In the genomic region with DNA sequence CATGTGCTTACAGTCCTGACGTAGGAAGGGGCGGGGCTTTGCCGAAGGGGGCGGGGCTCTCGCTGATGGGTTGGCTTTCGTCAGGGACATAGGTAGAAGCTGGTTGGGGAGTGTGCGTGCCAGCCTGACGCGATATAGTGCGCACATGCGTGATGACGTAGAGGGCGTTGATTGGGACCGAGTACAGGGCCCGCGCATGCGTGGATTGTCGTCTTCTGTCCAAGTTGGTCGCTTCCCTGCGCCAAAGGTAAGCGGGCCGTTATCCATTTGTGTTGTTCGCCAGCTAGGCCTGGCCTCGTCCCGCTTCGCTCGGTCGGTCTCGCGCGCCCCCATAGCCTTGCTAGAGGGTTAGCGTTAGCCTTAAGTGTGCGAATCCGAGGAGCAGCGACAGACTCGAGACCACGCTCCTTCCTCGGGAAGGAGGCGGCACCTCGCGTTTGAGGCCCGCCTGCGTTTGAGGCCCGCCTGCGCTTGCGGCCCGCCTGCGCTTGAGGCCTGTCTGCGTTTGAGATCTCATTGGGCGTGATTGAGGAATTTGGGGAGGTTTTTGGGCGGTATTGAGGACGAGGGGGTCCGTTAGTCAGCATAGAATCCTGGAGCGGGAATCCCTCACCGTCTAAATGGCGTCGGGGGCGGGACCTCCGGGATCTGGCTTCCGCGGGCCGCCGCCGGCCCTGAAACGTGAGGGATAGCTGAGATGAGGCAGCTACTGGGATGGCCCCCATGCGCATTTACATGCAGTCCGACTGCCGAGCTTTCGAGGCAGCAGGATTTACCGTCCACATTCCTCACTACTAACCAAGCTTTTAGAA, we compare ENCODE assay signal across 1 cellular context.
TF ChIP-seq lines count a peak whose summit lies in the region.

A gene (plus strand): TSS at position 197 of the 812 bp plus-strand sequence. CDS start 710 bp downstream, outside the sequence.

TF ChIP-seq in H1, 55 proteins besides CTCF, POLR2A, EP300 and RAD21:
- no peak for TF ChIP-seq HDAC6 (IDR thresholded peaks at IDR 0.05; ENCODE audit: low read depth, low read length)
- no peak for TF ChIP-seq BACH1 (IDR thresholded peaks at IDR 0.05; ENCODE audit: low read length)
- no peak for TF ChIP-seq POU5F1 (IDR thresholded peaks at IDR 0.05; ENCODE audit: low read depth, low read length)
- peak; percentile 72; the same call in 1 of the 2 replicates for TF ChIP-seq KDM1A (IDR thresholded peaks at IDR 0.05; ENCODE audit: borderline replicate concordance, low read length)
- TF ChIP-seq TBP (IDR thresholded peaks at IDR 0.05; ENCODE audit: low read depth, low read length): peak; percentile 84
- no peak for TF ChIP-seq NANOG (IDR thresholded peaks at IDR 0.05; ENCODE audit: insufficient read depth, low read depth, low read length, poor library complexity, severe bottlenecking)
- no peak for TF ChIP-seq SRF (IDR thresholded peaks at IDR 0.05; ENCODE audit: low read depth, low read length)
- TF ChIP-seq CHD2 (IDR thresholded peaks at IDR 0.05; ENCODE audit: low read length): peak; percentile 29
- TF ChIP-seq TAF7 (optimal IDR thresholded peaks at IDR 0.05; ENCODE audit: borderline replicate concordance, low read depth, low read length): no peak
- no peak for TF ChIP-seq CBX5 (IDR thresholded peaks at IDR 0.05; ENCODE audit: low read depth, low read length)
- no peak for TF ChIP-seq RXRA (IDR thresholded peaks at IDR 0.05; ENCODE audit: insufficient read depth, low read depth, low read length)
- no peak for TF ChIP-seq BCL11A (IDR thresholded peaks at IDR 0.05; ENCODE audit: low read depth in 2 of 2, low read length in 2 of 2)
- TF ChIP-seq JUND (IDR thresholded peaks at IDR 0.05; ENCODE audit: low read length): no peak
- peak; percentile 95 for TF ChIP-seq PHF8 (conservative IDR thresholded peaks at IDR 0.05; ENCODE audit: low read depth, low read length)
- peak; percentile 99 for TF ChIP-seq POLR2AphosphoS5 (IDR thresholded peaks at IDR 0.05; ENCODE audit: low read depth, low read length)
- TF ChIP-seq JUN (IDR thresholded peaks at IDR 0.05; ENCODE audit: low read depth, low read length): no peak
- TF ChIP-seq HDAC2 (IDR thresholded peaks at IDR 0.05; ENCODE audit: borderline replicate concordance in 1 of 2, low read depth in 2 of 2, low read length in 2 of 2): peak in 1 of 2 experiments; percentile 69; a peak in 1 of 4 replicates
- no peak for TF ChIP-seq TCF12 (IDR thresholded peaks at IDR 0.05; ENCODE audit: low read depth, low read length)
- TF ChIP-seq CHD1 (IDR thresholded peaks at IDR 0.05; ENCODE audit: low read depth, low read length): no peak; the same call in 1 of the 2 replicates
- TF ChIP-seq FOSL1 (IDR thresholded peaks at IDR 0.05; ENCODE audit: insufficient read depth, low read depth, low read length): no peak
- TF ChIP-seq SIN3A (conservative IDR thresholded peaks at IDR 0.05 in 1 of 2, IDR thresholded peaks at IDR 0.05 in 1 of 2; ENCODE audit: low read depth in 1 of 2, low read length in 2 of 2): peak in 1 of 2 experiments; percentile 66; a peak in 2 of 4 replicates
- TF ChIP-seq RBBP5 (IDR thresholded peaks at IDR 0.05; ENCODE audit: borderline replicate concordance, low read depth, low read length): no peak
- TF ChIP-seq SIX5 (IDR thresholded peaks at IDR 0.05; ENCODE audit: low read depth, low read length): no peak
- no peak for TF ChIP-seq MAFK (IDR thresholded peaks at IDR 0.05; ENCODE audit: low read depth, low read length)
- TF ChIP-seq GTF2F1 (IDR thresholded peaks at IDR 0.05; ENCODE audit: borderline replicate concordance, low read depth, low read length): 0 out of 2 replicates have a peak, but pooled peaks have one; percentile 43
- TF ChIP-seq GABPA (IDR thresholded peaks at IDR 0.05; ENCODE audit: borderline replicate concordance, insufficient read depth, low read length): no peak
- no peak for TF ChIP-seq KDM4A (IDR thresholded peaks at IDR 0.05; ENCODE audit: low read depth, low read length, severe bottlenecking)
- no peak for TF ChIP-seq BRCA1 (IDR thresholded peaks at IDR 0.05; ENCODE audit: low read depth, low read length)
- no peak for TF ChIP-seq RFX5 (IDR thresholded peaks at IDR 0.05; ENCODE audit: borderline replicate concordance, low read depth, low read length)
- TF ChIP-seq, protein P1, sequence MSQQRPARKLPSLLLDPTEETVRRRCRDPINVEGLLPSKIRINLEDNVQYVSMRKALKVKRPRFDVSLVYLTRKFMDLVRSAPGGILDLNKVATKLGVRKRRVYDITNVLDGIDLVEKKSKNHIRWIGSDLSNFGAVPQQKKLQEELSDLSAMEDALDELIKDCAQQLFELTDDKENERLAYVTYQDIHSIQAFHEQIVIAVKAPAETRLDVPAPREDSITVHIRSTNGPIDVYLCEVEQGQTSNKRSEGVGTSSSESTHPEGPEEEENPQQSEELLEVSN (IDR thresholded peaks at IDR 0.05): peak; percentile 78
- TF ChIP-seq, protein P2, sequence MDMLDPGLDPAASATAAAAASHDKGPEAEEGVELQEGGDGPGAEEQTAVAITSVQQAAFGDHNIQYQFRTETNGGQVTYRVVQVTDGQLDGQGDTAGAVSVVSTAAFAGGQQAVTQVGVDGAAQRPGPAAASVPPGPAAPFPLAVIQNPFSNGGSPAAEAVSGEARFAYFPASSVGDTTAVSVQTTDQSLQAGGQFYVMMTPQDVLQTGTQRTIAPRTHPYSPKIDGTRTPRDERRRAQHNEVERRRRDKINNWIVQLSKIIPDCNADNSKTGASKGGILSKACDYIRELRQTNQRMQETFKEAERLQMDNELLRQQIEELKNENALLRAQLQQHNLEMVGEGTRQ (IDR thresholded peaks at IDR 0.05; ENCODE audit: low read length): 0 out of 2 replicates have a peak, but pooled peaks have one; percentile 24
- TF ChIP-seq YY1 (IDR thresholded peaks at IDR 0.05; ENCODE audit: low read depth, low read length): peak; percentile 88
- TF ChIP-seq ASH2L (IDR thresholded peaks at IDR 0.05; ENCODE audit: low read length): peak; percentile 66
- TF ChIP-seq NRF1 (IDR thresholded peaks at IDR 0.05; ENCODE audit: low read depth, low read length): peak; percentile 79
- no peak for TF ChIP-seq SIRT6 (IDR thresholded peaks at IDR 0.05; ENCODE audit: low read length)
- no peak for TF ChIP-seq SUZ12 (IDR thresholded peaks at IDR 0.05; ENCODE audit: low read length)
- TF ChIP-seq, protein P3, sequence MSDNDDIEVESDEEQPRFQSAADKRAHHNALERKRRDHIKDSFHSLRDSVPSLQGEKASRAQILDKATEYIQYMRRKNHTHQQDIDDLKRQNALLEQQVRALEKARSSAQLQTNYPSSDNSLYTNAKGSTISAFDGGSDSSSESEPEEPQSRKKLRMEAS (IDR thresholded peaks at IDR 0.05): peak; percentile 56
- no peak for TF ChIP-seq EGR1 (IDR thresholded peaks at IDR 0.05; ENCODE audit: borderline replicate concordance, low read depth, low read length)
- no peak for TF ChIP-seq RNF2 (IDR thresholded peaks at IDR 0.05; ENCODE audit: borderline replicate concordance, low read depth, low read length, missing control alignments, poor library complexity, severe bottlenecking)
- TF ChIP-seq, protein P4, sequence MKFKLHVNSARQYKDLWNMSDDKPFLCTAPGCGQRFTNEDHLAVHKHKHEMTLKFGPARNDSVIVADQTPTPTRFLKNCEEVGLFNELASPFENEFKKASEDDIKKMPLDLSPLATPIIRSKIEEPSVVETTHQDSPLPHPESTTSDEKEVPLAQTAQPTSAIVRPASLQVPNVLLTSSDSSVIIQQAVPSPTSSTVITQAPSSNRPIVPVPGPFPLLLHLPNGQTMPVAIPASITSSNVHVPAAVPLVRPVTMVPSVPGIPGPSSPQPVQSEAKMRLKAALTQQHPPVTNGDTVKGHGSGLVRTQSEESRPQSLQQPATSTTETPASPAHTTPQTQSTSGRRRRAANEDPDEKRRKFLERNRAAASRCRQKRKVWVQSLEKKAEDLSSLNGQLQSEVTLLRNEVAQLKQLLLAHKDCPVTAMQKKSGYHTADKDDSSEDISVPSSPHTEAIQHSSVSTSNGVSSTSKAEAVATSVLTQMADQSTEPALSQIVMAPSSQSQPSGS (IDR thresholded peaks at IDR 0.05; ENCODE audit: low read length): 0 out of 2 replicates have a peak, but pooled peaks have one; percentile 36
- no peak for TF ChIP-seq ZNF274 (IDR thresholded peaks at IDR 0.05; ENCODE audit: borderline replicate concordance, extremely low read depth, low read length)
- peak; percentile 89 for TF ChIP-seq TAF1 (IDR thresholded peaks at IDR 0.05; ENCODE audit: low read depth, low read length)
- TF ChIP-seq CTBP2 (IDR thresholded peaks at IDR 0.05; ENCODE audit: borderline replicate concordance, insufficient read depth, insufficient read length, low read length): no peak
- TF ChIP-seq CEBPB (IDR thresholded peaks at IDR 0.05; ENCODE audit: low read depth, low read length): no peak
- TF ChIP-seq SP4 (IDR thresholded peaks at IDR 0.05; ENCODE audit: low read length): no peak
- no peak for TF ChIP-seq EZH2 (IDR thresholded peaks at IDR 0.05; ENCODE audit: low read depth, low read length, severe bottlenecking)
- TF ChIP-seq, protein P5, sequence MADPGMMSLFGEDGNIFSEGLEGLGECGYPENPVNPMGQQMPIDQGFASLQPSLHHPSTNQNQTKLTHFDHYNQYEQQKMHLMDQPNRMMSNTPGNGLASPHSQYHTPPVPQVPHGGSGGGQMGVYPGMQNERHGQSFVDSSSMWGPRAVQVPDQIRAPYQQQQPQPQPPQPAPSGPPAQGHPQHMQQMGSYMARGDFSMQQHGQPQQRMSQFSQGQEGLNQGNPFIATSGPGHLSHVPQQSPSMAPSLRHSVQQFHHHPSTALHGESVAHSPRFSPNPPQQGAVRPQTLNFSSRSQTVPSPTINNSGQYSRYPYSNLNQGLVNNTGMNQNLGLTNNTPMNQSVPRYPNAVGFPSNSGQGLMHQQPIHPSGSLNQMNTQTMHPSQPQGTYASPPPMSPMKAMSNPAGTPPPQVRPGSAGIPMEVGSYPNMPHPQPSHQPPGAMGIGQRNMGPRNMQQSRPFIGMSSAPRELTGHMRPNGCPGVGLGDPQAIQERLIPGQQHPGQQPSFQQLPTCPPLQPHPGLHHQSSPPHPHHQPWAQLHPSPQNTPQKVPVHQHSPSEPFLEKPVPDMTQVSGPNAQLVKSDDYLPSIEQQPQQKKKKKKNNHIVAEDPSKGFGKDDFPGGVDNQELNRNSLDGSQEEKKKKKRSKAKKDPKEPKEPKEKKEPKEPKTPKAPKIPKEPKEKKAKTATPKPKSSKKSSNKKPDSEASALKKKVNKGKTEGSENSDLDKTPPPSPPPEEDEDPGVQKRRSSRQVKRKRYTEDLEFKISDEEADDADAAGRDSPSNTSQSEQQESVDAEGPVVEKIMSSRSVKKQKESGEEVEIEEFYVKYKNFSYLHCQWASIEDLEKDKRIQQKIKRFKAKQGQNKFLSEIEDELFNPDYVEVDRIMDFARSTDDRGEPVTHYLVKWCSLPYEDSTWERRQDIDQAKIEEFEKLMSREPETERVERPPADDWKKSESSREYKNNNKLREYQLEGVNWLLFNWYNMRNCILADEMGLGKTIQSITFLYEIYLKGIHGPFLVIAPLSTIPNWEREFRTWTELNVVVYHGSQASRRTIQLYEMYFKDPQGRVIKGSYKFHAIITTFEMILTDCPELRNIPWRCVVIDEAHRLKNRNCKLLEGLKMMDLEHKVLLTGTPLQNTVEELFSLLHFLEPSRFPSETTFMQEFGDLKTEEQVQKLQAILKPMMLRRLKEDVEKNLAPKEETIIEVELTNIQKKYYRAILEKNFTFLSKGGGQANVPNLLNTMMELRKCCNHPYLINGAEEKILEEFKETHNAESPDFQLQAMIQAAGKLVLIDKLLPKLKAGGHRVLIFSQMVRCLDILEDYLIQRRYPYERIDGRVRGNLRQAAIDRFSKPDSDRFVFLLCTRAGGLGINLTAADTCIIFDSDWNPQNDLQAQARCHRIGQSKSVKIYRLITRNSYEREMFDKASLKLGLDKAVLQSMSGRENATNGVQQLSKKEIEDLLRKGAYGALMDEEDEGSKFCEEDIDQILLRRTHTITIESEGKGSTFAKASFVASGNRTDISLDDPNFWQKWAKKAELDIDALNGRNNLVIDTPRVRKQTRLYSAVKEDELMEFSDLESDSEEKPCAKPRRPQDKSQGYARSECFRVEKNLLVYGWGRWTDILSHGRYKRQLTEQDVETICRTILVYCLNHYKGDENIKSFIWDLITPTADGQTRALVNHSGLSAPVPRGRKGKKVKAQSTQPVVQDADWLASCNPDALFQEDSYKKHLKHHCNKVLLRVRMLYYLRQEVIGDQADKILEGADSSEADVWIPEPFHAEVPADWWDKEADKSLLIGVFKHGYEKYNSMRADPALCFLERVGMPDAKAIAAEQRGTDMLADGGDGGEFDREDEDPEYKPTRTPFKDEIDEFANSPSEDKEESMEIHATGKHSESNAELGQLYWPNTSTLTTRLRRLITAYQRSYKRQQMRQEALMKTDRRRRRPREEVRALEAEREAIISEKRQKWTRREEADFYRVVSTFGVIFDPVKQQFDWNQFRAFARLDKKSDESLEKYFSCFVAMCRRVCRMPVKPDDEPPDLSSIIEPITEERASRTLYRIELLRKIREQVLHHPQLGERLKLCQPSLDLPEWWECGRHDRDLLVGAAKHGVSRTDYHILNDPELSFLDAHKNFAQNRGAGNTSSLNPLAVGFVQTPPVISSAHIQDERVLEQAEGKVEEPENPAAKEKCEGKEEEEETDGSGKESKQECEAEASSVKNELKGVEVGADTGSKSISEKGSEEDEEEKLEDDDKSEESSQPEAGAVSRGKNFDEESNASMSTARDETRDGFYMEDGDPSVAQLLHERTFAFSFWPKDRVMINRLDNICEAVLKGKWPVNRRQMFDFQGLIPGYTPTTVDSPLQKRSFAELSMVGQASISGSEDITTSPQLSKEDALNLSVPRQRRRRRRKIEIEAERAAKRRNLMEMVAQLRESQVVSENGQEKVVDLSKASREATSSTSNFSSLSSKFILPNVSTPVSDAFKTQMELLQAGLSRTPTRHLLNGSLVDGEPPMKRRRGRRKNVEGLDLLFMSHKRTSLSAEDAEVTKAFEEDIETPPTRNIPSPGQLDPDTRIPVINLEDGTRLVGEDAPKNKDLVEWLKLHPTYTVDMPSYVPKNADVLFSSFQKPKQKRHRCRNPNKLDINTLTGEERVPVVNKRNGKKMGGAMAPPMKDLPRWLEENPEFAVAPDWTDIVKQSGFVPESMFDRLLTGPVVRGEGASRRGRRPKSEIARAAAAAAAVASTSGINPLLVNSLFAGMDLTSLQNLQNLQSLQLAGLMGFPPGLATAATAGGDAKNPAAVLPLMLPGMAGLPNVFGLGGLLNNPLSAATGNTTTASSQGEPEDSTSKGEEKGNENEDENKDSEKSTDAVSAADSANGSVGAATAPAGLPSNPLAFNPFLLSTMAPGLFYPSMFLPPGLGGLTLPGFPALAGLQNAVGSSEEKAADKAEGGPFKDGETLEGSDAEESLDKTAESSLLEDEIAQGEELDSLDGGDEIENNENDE (IDR thresholded peaks at IDR 0.05; ENCODE audit: insufficient replicate concordance, low read length): no peak
- TF ChIP-seq, protein P6, sequence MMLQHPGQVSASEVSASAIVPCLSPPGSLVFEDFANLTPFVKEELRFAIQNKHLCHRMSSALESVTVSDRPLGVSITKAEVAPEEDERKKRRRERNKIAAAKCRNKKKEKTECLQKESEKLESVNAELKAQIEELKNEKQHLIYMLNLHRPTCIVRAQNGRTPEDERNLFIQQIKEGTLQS (IDR thresholded peaks at IDR 0.05; ENCODE audit: insufficient read depth, low read depth, low read length): no peak
- TF ChIP-seq SP1 (IDR thresholded peaks at IDR 0.05; ENCODE audit: low read depth, low read length): peak; percentile 86
- no peak for TF ChIP-seq TEAD4 (IDR thresholded peaks at IDR 0.05; ENCODE audit: low read depth, low read length)
- no peak for TF ChIP-seq KDM5A (IDR thresholded peaks at IDR 0.05; ENCODE audit: low read length)
- no peak for TF ChIP-seq SAP30 (IDR thresholded peaks at IDR 0.05; ENCODE audit: insufficient read depth, insufficient replicate concordance, low read length)
- TF ChIP-seq SP2 (IDR thresholded peaks at IDR 0.05; ENCODE audit: low read length): no peak
- TF ChIP-seq CREB1 (IDR thresholded peaks at IDR 0.05): peak; percentile 98
- no peak for TF ChIP-seq CBX8 (IDR thresholded peaks at IDR 0.05; ENCODE audit: borderline replicate concordance, low read depth, low read length)
